ENCODE assay signal across 36 cellular contexts in genomic region chr3:148746053-148746452, GRCh38. TPM values are rescaled to one million over a fixed set of nuclear protein-coding genes. Genes with fewer than 3 reads are reported as not detected.
"Had no signal": no experiment of that assay in that cellular context is flagged by ENCODE, and none has a peak within 500 bp of the region (broad histone marks: within the 10 kb centered on the region; RNA-seq: fewer than 3 reads in every experiment).

No MANE protein-coding gene starts in this region.

- H3K36me3 ChIP-seq: MG63 had no signal

- H3K4me3 ChIP-seq: MG63 had no signal

- DNase-seq: Karpas-422, Kasumi-1, MG63, MV-4-11, NCI-H1048, NCI-H1092, NCI-H1092 treated with DMSO at 0.1 percent for 48 hours, NCI-H1105, NCI-H1105 treated with DMSO at 0.1 percent for 48 hours, NCI-H1417, NCI-H1417 treated with DMSO at 0.1 percent for 48 hours, NCI-H1436, NCI-H1436 treated with DMSO at 0.1 percent for 48 hours, NCI-H146, NCI-H1694, NCI-H1694 treated with DMSO at 0.1 percent for 48 hours, NCI-H187, NCI-H187 treated with DMSO at 0.1 percent for 48 hours, NCI-H1930, NCI-H2029, NCI-H2029 treated with DMSO at 0.1 percent for 48 hours, NCI-H2081, NCI-H2081 treated with DMSO at 0.1 percent for 48 hours, NCI-H2107, NCI-H2171, NCI-H2171 treated with DMSO at 0.1 percent for 48 hours, NCI-H2227 treated with DMSO at 0.1 percent for 48 hours, NCI-H226, NCI-H345, NCI-H446, NCI-H446 treated with DMSO at 0.1 percent for 48 hours, NCI-H510A, NCI-H510A treated with DMSO at 0.1 percent for 48 hours, NCI-H524 had no signal

RNA-seq across cellular contexts. Expression of gene AGTR1, which starts 48.4 kb away (rescaled TPM):
- total RNA-seq: M059J, MCF 10A had no signal
